Comparison of ENCODE assay signal across 2 cellular contexts in genomic region chr11:95363710-95364109, GRCh38.
TF ChIP-seq lines count a peak whose summit lies in the region.

No MANE protein-coding gene starts in this region.

TF ChIP-seq in SK-N-SH, 30 proteins besides CTCF, POLR2A, EP300 and RAD21 (continued from another document):
- TF ChIP-seq, protein P1, sequence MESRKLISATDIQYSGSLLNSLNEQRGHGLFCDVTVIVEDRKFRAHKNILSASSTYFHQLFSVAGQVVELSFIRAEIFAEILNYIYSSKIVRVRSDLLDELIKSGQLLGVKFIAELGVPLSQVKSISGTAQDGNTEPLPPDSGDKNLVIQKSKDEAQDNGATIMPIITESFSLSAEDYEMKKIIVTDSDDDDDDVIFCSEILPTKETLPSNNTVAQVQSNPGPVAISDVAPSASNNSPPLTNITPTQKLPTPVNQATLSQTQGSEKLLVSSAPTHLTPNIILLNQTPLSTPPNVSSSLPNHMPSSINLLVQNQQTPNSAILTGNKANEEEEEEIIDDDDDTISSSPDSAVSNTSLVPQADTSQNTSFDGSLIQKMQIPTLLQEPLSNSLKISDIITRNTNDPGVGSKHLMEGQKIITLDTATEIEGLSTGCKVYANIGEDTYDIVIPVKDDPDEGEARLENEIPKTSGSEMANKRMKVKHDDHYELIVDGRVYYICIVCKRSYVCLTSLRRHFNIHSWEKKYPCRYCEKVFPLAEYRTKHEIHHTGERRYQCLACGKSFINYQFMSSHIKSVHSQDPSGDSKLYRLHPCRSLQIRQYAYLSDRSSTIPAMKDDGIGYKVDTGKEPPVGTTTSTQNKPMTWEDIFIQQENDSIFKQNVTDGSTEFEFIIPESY (IDR thresholded peaks at IDR 0.05; ENCODE audit: borderline replicate concordance, low read depth) = no peak
- no peak for TF ChIP-seq TCF12 (IDR thresholded peaks at IDR 0.05)
- TF ChIP-seq USF2 (IDR thresholded peaks at IDR 0.05; ENCODE audit: borderline replicate concordance, low read depth, low read length) = no peak
- TF ChIP-seq TEAD4 (IDR thresholded peaks at IDR 0.05; ENCODE audit: borderline replicate concordance, insufficient read depth) = no peak
- TF ChIP-seq FOSL2 (IDR thresholded peaks at IDR 0.05; ENCODE audit: borderline replicate concordance, low read depth) = no peak

TF ChIP-seq in SK-N-SH treated with all-trans-retinoic acid at 6 μM for 48 hours, 23 proteins besides CTCF, POLR2A, EP300 and RAD21 (continued from another document):
- TF ChIP-seq, protein P2, sequence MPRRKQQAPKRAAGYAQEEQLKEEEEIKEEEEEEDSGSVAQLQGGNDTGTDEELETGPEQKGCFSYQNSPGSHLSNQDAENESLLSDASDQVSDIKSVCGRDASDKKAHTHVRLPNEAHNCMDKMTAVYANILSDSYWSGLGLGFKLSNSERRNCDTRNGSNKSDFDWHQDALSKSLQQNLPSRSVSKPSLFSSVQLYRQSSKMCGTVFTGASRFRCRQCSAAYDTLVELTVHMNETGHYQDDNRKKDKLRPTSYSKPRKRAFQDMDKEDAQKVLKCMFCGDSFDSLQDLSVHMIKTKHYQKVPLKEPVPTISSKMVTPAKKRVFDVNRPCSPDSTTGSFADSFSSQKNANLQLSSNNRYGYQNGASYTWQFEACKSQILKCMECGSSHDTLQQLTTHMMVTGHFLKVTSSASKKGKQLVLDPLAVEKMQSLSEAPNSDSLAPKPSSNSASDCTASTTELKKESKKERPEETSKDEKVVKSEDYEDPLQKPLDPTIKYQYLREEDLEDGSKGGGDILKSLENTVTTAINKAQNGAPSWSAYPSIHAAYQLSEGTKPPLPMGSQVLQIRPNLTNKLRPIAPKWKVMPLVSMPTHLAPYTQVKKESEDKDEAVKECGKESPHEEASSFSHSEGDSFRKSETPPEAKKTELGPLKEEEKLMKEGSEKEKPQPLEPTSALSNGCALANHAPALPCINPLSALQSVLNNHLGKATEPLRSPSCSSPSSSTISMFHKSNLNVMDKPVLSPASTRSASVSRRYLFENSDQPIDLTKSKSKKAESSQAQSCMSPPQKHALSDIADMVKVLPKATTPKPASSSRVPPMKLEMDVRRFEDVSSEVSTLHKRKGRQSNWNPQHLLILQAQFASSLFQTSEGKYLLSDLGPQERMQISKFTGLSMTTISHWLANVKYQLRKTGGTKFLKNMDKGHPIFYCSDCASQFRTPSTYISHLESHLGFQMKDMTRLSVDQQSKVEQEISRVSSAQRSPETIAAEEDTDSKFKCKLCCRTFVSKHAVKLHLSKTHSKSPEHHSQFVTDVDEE (CRISPR knock-in tag; IDR thresholded peaks at IDR 0.05) = no peak
- no peak for TF ChIP-seq ZNF70 (CRISPR knock-in tag; IDR thresholded peaks at IDR 0.05)
- TF ChIP-seq BACH2 (CRISPR knock-in tag; IDR thresholded peaks at IDR 0.05; ENCODE audit: borderline replicate concordance) = no peak
- TF ChIP-seq SNAI2 (CRISPR knock-in tag; IDR thresholded peaks at IDR 0.05) = no peak
- TF ChIP-seq, protein P3, sequence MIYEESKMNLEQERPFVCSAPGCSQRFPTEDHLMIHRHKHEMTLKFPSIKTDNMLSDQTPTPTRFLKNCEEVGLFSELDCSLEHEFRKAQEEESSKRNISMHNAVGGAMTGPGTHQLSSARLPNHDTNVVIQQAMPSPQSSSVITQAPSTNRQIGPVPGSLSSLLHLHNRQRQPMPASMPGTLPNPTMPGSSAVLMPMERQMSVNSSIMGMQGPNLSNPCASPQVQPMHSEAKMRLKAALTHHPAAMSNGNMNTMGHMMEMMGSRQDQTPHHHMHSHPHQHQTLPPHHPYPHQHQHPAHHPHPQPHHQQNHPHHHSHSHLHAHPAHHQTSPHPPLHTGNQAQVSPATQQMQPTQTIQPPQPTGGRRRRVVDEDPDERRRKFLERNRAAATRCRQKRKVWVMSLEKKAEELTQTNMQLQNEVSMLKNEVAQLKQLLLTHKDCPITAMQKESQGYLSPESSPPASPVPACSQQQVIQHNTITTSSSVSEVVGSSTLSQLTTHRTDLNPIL (CRISPR knock-in tag; IDR thresholded peaks at IDR 0.05; ENCODE audit: low read depth) = no peak
- no peak for TF ChIP-seq PPARA (CRISPR knock-in tag; IDR thresholded peaks at IDR 0.05; ENCODE audit: borderline replicate concordance)
- no peak for TF ChIP-seq ISL1 (CRISPR knock-in tag; IDR thresholded peaks at IDR 0.05)
- no peak for TF ChIP-seq POU6F1 (CRISPR knock-in tag; IDR thresholded peaks at IDR 0.05; ENCODE audit: borderline replicate concordance, low read depth)
- no peak for TF ChIP-seq RARB (CRISPR knock-in tag; IDR thresholded peaks at IDR 0.05)
- no peak for TF ChIP-seq ZNF565 (CRISPR knock-in tag; conservative IDR thresholded peaks at IDR 0.05; ENCODE audit: low read depth)
- TF ChIP-seq ZC3H10 (CRISPR knock-in tag; IDR thresholded peaks at IDR 0.05) = no peak
- no peak for TF ChIP-seq ZFP30 (CRISPR knock-in tag; IDR thresholded peaks at IDR 0.05)
- TF ChIP-seq ZNF8 (CRISPR knock-in tag; IDR thresholded peaks at IDR 0.05) = no peak
- no peak for TF ChIP-seq OSR1 (CRISPR knock-in tag; IDR thresholded peaks at IDR 0.05)
- TF ChIP-seq, protein P4, sequence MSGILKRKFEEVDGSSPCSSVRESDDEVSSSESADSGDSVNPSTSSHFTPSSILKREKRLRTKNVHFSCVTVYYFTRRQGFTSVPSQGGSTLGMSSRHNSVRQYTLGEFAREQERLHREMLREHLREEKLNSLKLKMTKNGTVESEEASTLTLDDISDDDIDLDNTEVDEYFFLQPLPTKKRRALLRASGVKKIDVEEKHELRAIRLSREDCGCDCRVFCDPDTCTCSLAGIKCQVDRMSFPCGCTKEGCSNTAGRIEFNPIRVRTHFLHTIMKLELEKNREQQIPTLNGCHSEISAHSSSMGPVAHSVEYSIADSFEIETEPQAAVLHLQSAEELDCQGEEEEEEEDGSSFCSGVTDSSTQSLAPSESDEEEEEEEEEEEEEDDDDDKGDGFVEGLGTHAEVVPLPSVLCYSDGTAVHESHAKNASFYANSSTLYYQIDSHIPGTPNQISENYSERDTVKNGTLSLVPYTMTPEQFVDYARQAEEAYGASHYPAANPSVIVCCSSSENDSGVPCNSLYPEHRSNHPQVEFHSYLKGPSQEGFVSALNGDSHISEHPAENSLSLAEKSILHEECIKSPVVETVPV (CRISPR knock-in tag; IDR thresholded peaks at IDR 0.05) = no peak
